In the genomic region with DNA sequence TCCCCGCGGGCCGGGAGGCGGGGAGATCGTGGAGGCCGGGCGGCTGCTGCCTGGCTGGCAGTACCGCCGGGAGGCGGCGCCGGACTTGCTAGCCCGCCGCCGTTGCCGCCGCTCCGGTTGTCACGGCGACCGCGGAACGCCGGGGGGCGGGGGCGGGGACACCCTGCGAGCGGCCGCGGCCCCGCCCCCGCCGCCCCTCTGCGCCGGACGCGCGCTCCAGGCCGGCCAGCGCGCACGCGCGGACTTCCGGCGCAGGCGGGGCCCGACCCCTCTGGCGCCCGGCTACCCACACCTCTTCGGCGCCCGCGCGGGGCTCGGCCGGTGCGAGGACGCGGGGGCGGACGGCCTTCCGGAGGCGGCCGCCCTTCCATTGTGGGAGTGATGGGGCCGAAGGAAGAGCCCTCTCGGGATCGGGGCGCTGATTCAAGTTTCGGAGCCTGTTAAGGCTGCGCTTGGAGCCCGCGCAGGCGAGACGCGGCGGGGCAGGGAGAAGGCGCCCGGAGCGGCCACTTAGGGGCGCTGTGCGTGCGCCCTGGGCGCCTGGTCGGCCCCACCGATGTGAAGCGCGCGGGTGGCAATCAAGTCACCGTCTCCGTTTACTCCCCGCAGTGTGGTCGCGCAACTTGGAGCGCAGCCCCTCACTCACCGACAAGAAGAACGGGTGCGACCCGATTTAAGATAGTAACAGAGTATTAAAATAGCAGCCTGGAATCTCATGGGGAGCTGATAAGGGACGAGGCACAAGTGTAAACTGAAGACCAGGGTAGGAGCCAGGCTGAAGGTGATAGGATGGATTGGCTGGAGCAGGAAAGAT, we compare ENCODE assay signal across 8 cellular contexts.
A peak's percentile ranks its signal among the peaks of the same experiment; 100 is the strongest.
DNase-seq lines count a peak whose midpoint lies in the region; ATAC-seq and TF ChIP-seq lines count a peak whose summit lies in the region.

No MANE protein-coding gene starts in this region.

- H3K4me3 ChIP-seq in WI38 (ENCODE audit: low read depth, low read length) (peak overlapping the region; percentile 66), cardiac fibroblast (replicated peaks in 1 of 2; ENCODE audit: low read depth in 2 of 2, low read length in 2 of 2) (peak overlapping the region; percentile 51 to 72)

- TF ChIP-seq CTCF in WI38 (IDR thresholded peaks at IDR 0.05; ENCODE audit: low read depth, low read length) (peak; percentile 82), cardiac fibroblast (IDR thresholded peaks at IDR 0.05; ENCODE audit: low read depth, low read length) (peak; percentile 64)

- ATAC-seq in GM18873 (IDR thresholded peaks at IDR 0.05; ENCODE audit: low FRiP score, unreplicated experiment) (peak; percentile 70), HG03135 (IDR thresholded peaks at IDR 0.05; ENCODE audit: unreplicated experiment) (peak; percentile 86)

- DNase-seq in AG08395 (ENCODE audit: low spot score) (peak; percentile 96), NCI-H2196 (lab: John Stamatoyannopoulos, UW; ENCODE audit: unreplicated experiment) (peak; percentile 93), cardiac fibroblast (ENCODE audit: low read depth in 2 of 2) (peak; percentile 91 to 98), iris pigment epithelial cell (ENCODE audit: low read depth) (peak; percentile 95)
- DNase-seq in stimulated activated CD4-positive, alpha-beta T cell treated with anti-CD3 and anti-CD28 coated beads, Interleukin-12 subunit alpha, Interleukin-12 subunit beta, amount 100 ng/mL, for 24 hours (ENCODE audit: low read depth in 2 of 2) = peak; percentile 75 to 81

Comparison
In these comparisons a context has a peak if more than half of its experiments do, and no peak if none do; other contexts are left out.
1. Peak in every context shown above with its lines: DNase-seq, ATAC-seq and H3K4me3 ChIP-seq.